Comparison of ENCODE assay signal across 8 cellular contexts in the genomic region with DNA sequence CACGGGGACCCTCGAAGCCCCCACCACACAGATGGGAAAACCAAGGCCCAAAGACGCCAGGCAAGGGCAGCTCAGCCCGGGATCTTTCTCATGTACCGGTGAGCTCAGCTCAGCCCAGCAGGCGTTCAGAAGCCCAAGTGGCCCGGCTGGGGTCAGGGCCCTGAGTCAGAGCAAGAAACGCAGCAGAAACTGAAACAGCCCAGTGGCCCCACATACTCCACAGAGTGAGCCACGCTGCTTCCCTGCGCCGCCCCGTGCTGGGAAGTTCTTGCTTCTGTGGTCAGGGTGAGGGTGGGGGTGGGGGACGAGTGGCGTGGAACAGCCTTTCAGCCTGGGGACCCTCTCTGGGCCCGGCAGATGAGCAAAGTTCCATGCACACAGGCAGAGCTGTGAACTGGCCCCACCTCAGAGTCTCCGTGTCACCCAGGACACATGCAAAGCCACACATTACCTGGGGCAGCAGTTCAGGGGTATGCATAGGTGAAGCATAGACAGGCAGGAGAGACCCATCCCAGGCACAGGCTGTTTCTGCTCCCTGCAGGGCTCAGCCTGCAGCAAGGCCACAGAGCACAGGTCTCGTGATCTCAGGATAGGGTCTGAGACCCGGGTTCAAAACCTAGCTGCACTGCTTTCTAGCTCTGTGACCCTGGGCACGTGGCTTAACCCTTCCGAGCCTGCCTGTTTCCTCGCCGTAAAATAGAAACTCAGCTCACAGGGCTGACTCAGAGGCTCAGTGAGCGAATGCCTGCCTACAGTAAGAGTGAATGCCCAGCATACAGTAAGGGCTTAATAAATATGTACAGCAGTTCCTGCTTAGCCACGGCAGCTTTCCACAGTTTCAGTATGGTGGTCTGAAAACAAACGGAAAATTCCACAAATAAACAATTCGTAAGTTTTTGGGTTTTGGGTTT. TPM values are rescaled to one million over a fixed set of nuclear protein-coding genes. Genes with fewer than 3 reads are reported as not detected.
DNase-seq lines count a peak whose midpoint lies in the region; ATAC-seq lines count a peak whose summit lies in the region.

No MANE protein-coding gene starts in this region.

- H3K27ac Mint-ChIP-seq in activated CD8-positive, alpha-beta memory T cell treated with anti-CD3 and anti-CD28 coated beads, Interleukin-2, amount 10 ng/mL, durations not matched to agents 7 days and 5 days: peak overlapping the region; percentile 85
- H3K27ac Mint-ChIP-seq in memory B cell: peak overlapping the region; percentile 92

- CTCF ChIA-PET in activated CD8-positive, alpha-beta memory T cell treated with anti-CD3 and anti-CD28 coated beads, Interleukin-2, amount 10 ng/mL, durations not matched to agents 7 days and 5 days (lab: Charles Lee): interaction anchor here (1.1 to 1.3 kb wide), 2 partner anchors 9 to 221 kb away, joined by 4 read pairs; no protein-coding TSS in a partner anchor

- peaks cover 5% of the 10 kb centered on the region for H3K36me3 Mint-ChIP-seq in activated CD8-positive, alpha-beta memory T cell treated with anti-CD3 and anti-CD28 coated beads, Interleukin-2, amount 10 ng/mL, durations not matched to agents 7 days and 5 days
- H3K36me3 Mint-ChIP-seq in memory B cell: no peaks in the 10 kb centered on the region

- H3K4me2 ChIP-seq in BLaER1: peak overlapping the region; percentile 93

- H3K27ac ChIP-seq in BLaER1: peak overlapping the region; percentile 60

- DNase-seq in activated CD8-positive, alpha-beta memory T cell treated with anti-CD3 and anti-CD28 coated beads, Interleukin-2, amount 10 ng/mL, durations not matched to agents 7 days and 5 days: peak; percentile 90
- no peak for DNase-seq in memory B cell (ENCODE audit: low spot score in 2 of 2)
- no peak for DNase-seq in midbrain (lab: John Stamatoyannopoulos, UW)
- DNase-seq in NCI-H1930 (lab: John Stamatoyannopoulos, UW): no peak
- no peak for DNase-seq in cerebellum (ENCODE audit: low spot score)

- no peaks in the 10 kb centered on the region for H3K9me3 ChIP-seq in BLaER1

- H3K9me3 Mint-ChIP-seq in activated CD8-positive, alpha-beta memory T cell treated with anti-CD3 and anti-CD28 coated beads, Interleukin-2, amount 10 ng/mL, durations not matched to agents 7 days and 5 days (ENCODE audit: low read depth): no peaks in the 10 kb centered on the region
- no peaks in the 10 kb centered on the region for H3K9me3 Mint-ChIP-seq in memory B cell

- H4K20me1 ChIP-seq in BLaER1: peaks cover 90% of the 10 kb centered on the region

- peak overlapping the region; percentile 63; the same call in 1 of the 2 replicates for H3K9ac ChIP-seq in BLaER1

- peaks cover 87% of the 10 kb centered on the region for H3K4me1 ChIP-seq in BLaER1

- peak; percentile 85 for ATAC-seq in GM19452 (IDR thresholded peaks at IDR 0.05; ENCODE audit: unreplicated experiment)
- ATAC-seq in HG03432 (IDR thresholded peaks at IDR 0.05; ENCODE audit: unreplicated experiment): peak; percentile 89
- peak; percentile 91 for ATAC-seq in activated CD8-positive, alpha-beta memory T cell treated with anti-CD3 and anti-CD28 coated beads, Interleukin-2, amount 10 ng/mL, durations not matched to agents 7 days and 5 days
- peak; percentile 54 for ATAC-seq in memory B cell (ENCODE audit: low read depth)

- H3K27me3 Mint-ChIP-seq in activated CD8-positive, alpha-beta memory T cell treated with anti-CD3 and anti-CD28 coated beads, Interleukin-2, amount 10 ng/mL, durations not matched to agents 7 days and 5 days: peaks cover 7% of the 10 kb centered on the region
- H3K27me3 Mint-ChIP-seq in memory B cell: no peaks in the 10 kb centered on the region

- peaks cover 48% of the 10 kb centered on the region for H3K4me1 Mint-ChIP-seq in activated CD8-positive, alpha-beta memory T cell treated with anti-CD3 and anti-CD28 coated beads, Interleukin-2, amount 10 ng/mL, durations not matched to agents 7 days and 5 days
- peaks cover 36% of the 10 kb centered on the region for H3K4me1 Mint-ChIP-seq in memory B cell

- no peaks in the 10 kb centered on the region for H3K36me3 ChIP-seq in BLaER1

- no peak overlapping the region for H3K4me3 Mint-ChIP-seq in activated CD8-positive, alpha-beta memory T cell treated with anti-CD3 and anti-CD28 coated beads, Interleukin-2, amount 10 ng/mL, durations not matched to agents 7 days and 5 days
- peak overlapping the region; percentile 64 for H3K4me3 Mint-ChIP-seq in memory B cell

- peak overlapping the region; percentile 25; the same call in 1 of the 2 replicates for H3K4me3 ChIP-seq in BLaER1

- no peaks in the 10 kb centered on the region for H3K27me3 ChIP-seq in BLaER1

RNA-seq across cellular contexts. Expression of gene NCOR2, which starts 21.6 kb away (rescaled TPM):
- 10 to 100 TPM; 84.6 to 99.4 TPM for total RNA-seq in activated CD8-positive, alpha-beta memory T cell treated with anti-CD3 and anti-CD28 coated beads, Interleukin-2, amount 10 ng/mL, durations not matched to agents 7 days and 5 days
- total RNA-seq in cerebellum: 34.7 TPM
